Comparison of ENCODE assay signal across 28 cellular contexts in the genomic region with DNA sequence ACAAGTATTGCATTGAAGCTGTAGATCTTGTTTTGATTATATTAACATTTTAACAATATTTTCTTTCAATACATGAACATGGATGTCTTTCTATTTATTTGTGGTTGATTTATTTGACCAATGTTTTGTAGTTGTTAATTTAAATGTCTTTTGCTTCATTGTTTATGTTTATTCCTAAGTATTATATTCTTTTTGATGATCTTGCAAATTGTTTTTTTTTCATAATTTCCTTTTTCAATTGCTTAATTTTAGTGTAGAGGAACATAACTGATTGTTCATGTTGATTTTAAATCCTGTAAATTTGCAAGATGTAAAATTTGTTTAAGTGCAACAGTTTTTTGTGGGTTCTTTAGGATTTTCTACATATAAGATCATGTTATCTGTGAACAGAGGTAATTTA.
"Had no signal": no experiment of that assay in that cellular context is flagged by ENCODE, and none has a peak within 500 bp of the region (broad histone marks: within the 10 kb centered on the region; RNA-seq: fewer than 3 reads in every experiment).

No MANE protein-coding gene starts in this region.

- H3K4me2 ChIP-seq: neural progenitor cell, smooth muscle cell had no signal

- H3K9ac ChIP-seq: neural progenitor cell, parathyroid adenoma had no signal

- H3K4me1 ChIP-seq: neural progenitor cell, parathyroid adenoma, psoas muscle, spleen, suprapubic skin, testis, tibial artery, transverse colon, upper lobe of right lung, uterus had no signal

- ATAC-seq: natural killer cell; psoas muscle; right cardiac atrium; sciatic nerve; stimulated activated memory B cell treated with anti-CD40 and anti-IgM and Interleukin-4, amounts not matched to agents 10 μg/mL and 1 μg/mL and 100 μg/mL, for 72 hours; stimulated activated naive CD8-positive, alpha-beta T cell treated with anti-CD3 and anti-CD28 coated beads, Interleukin-15, amount 100 ng/mL, for 72 hours; stimulated activated naive CD8-positive, alpha-beta T cell treated with anti-CD3 and anti-CD28 coated beads, Interleukin-15, Interleukin-2, amounts not matched to agents 100 U/mL and 50 U/mL, for 24 hours; upper lobe of right lung had no signal

- H3K27ac ChIP-seq: neural progenitor cell, ovary, parathyroid adenoma, psoas muscle, skin epidermis, spleen, suprapubic skin, testis, tibial artery, transverse colon, upper lobe of right lung, uterus had no signal

- H3K36me3 ChIP-seq: neural progenitor cell, ovary, spleen, suprapubic skin, tibial artery, transverse colon, upper lobe of right lung, uterus had no signal

- DNase-seq: natural killer cell; occipital lobe; ovary; posterior cingulate gyrus; psoas muscle; right cardiac atrium; spleen; stimulated activated CD4-positive, alpha-beta T cell treated with anti-CD3 and anti-CD28 coated beads, Interleukin-12 subunit alpha, Interleukin-12 subunit beta, amount 100 ng/mL, for 4 hours; stimulated activated CD4-positive, alpha-beta T cell treated with anti-CD3 and anti-CD28 coated beads, Interleukin-1b, Interleukin-23, amount 100 ng/mL, for 48 hours; stimulated activated CD4-positive, alpha-beta T cell treated with anti-CD3 and anti-CD28 coated beads, Interleukin-4, amount 100 ng/mL, for 1 hour; stimulated activated CD4-positive, alpha-beta T cell treated with anti-CD3 and anti-CD28 coated beads, Interleukin-4, amount 100 ng/mL, for 4 hours; stimulated activated CD8-positive, alpha-beta memory T cell treated with anti-CD3 and anti-CD28 coated beads, Interleukin-4, amount 100 ng/mL, for 48 hours; stimulated activated naive CD4-positive, alpha-beta T cell; stimulated activated naive CD8-positive, alpha-beta T cell treated with anti-CD3 and anti-CD28 coated beads, Interleukin-15, amount 100 ng/mL, for 72 hours; stimulated activated naive CD8-positive, alpha-beta T cell treated with anti-CD3 and anti-CD28 coated beads, Interleukin-15, Interleukin-2, amounts not matched to agents 100 U/mL and 50 U/mL, for 24 hours; substantia nigra; testis; tibial artery; transverse colon; upper lobe of right lung; uterus had no signal

- H2AFZ ChIP-seq: neural progenitor cell, parathyroid adenoma had no signal

- H3K27me3 ChIP-seq: neural progenitor cell, ovary, spleen, suprapubic skin, testis, tibial artery, transverse colon, upper lobe of right lung had no signal

- H3K9me3 ChIP-seq: ovary, psoas muscle, suprapubic skin, testis, tibial artery, transverse colon, upper lobe of right lung, uterus had no signal

- H3K4me3 ChIP-seq: neural progenitor cell, ovary, psoas muscle, skin epidermis, smooth muscle cell, spleen, suprapubic skin, testis, tibial artery, transverse colon, upper lobe of right lung, uterus had no signal
